In the genomic region with DNA sequence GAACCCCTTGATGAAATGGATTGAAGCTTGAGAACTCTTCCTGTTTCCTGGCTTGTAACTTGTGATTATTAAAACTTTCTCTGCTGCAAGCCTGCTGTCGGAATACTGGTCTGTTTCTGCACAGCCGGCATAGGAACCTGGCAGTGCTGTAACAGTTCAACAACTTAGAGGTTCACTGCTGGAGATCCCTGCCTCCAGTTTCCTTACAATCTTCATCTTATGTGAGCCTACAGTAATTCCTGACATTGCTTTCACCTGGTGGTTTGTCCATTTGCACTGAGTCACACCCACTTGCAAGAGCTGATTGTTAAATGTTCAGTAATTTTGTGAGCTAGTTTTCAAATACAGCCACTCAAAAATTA, we compare ENCODE assay signal across 8 cellular contexts. TPM values are rescaled to one million over a fixed set of nuclear protein-coding genes. Genes with fewer than 3 reads are reported as not detected.
DNase-seq lines count a peak whose midpoint lies in the region; ATAC-seq and TF ChIP-seq lines count a peak whose summit lies in the region.

No MANE protein-coding gene starts in this region.

- H3K4me1 ChIP-seq in iPS-20b (ENCODE audit: insufficient read depth, low read length) (peaks cover 3% of the 10 kb centered on the region; the same call in 1 of the 2 replicates), suprapubic skin (peaks cover 18% of the 10 kb centered on the region)

- H3K27ac Mint-ChIP-seq in activated CD4-positive, alpha-beta T cell treated with anti-CD3 and anti-CD28 coated beads for 36 hours: peak overlapping the region; percentile 91
- H3K27ac Mint-ChIP-seq in WTC11: no peak overlapping the region

- H3K4me3 ChIP-seq in iPS-20b (ENCODE audit: low read length): peak overlapping the region; percentile 95
- peak overlapping the region; percentile 86 for H3K4me3 ChIP-seq in suprapubic skin

- TF ChIP-seq EP300 in suprapubic skin (IDR thresholded peaks at IDR 0.05): no peak

- H3K4me3 Mint-ChIP-seq in activated CD4-positive, alpha-beta T cell treated with anti-CD3 and anti-CD28 coated beads for 36 hours: peak overlapping the region; percentile 85
- H3K4me3 Mint-ChIP-seq in WTC11: peak overlapping the region; percentile 88

- no peaks in the 10 kb centered on the region for H3K27me3 Mint-ChIP-seq in activated CD4-positive, alpha-beta T cell treated with anti-CD3 and anti-CD28 coated beads for 36 hours
- no peaks in the 10 kb centered on the region for H3K27me3 Mint-ChIP-seq in WTC11 (ENCODE audit: low read depth)

- peaks cover 37% of the 10 kb centered on the region for H3K4me1 Mint-ChIP-seq in activated CD4-positive, alpha-beta T cell treated with anti-CD3 and anti-CD28 coated beads for 36 hours
- peaks cover 25% of the 10 kb centered on the region for H3K4me1 Mint-ChIP-seq in WTC11

- POLR2A ChIA-PET in activated CD4-positive, alpha-beta T cell treated with anti-CD3 and anti-CD28 coated beads for 36 hours (lab: Charles Lee): interaction anchor here (1.0 kb wide), 2 partner anchors 11 to 17 kb away, joined by 3 to 5 read pairs; no protein-coding TSS in a partner anchor
- POLR2A ChIA-PET in WTC11 (lab: Charles Lee): no interaction called here

- intact Hi-C loops in activated CD4-positive, alpha-beta T cell treated with anti-CD3 and anti-CD28 coated beads for 36 hours (cut with DNase I, micrococcal nuclease): loop anchor here (2.0 to 5.0 kb wide), 5 partner anchors 17 to 751 kb away; partner anchors contain the start of genes ANAPC4 (in 1 of the 2) and SMIM20 (in 1 of the 2)

- CTCF ChIA-PET in activated CD4-positive, alpha-beta T cell treated with anti-CD3 and anti-CD28 coated beads for 36 hours (lab: Charles Lee): interaction anchor here (0.7 to 4.2 kb wide), 10 partner anchors 17 to 606 kb away, joined by 3 to 24 read pairs (median 4); no protein-coding TSS in a partner anchor
- CTCF ChIA-PET in WTC11 (lab: Charles Lee): interaction anchor here (0.7 to 2.9 kb wide), 5 partner anchors 17 to 215 kb away, joined by 3 to 22 read pairs (median 4); partner anchors contain the start of gene ZCCHC4

- H3K27me3 ChIP-seq in iPS-20b (ENCODE audit: insufficient read depth, low read length): no peaks in the 10 kb centered on the region
- no peaks in the 10 kb centered on the region for H3K27me3 ChIP-seq in suprapubic skin

- ATAC-seq in activated CD4-positive, alpha-beta T cell treated with anti-CD3 and anti-CD28 coated beads for 36 hours: no peak
- no peak for ATAC-seq in WTC11

- H3K9ac ChIP-seq in iPS-20b (ENCODE audit: low read depth, low read length): peak overlapping the region; percentile 94

- DNase-seq in activated CD4-positive, alpha-beta T cell treated with anti-CD3 and anti-CD28 coated beads for 36 hours: no peak
- DNase-seq in activated CD4-positive, alpha-beta T cell treated with anti-CD3 and anti-CD28 coated beads for 1 hour: no peak
- no peak for DNase-seq in WTC11 (ENCODE audit: low spot score)
- DNase-seq in suprapubic skin (ENCODE audit: low spot score in 2 of 2): no peak
- no peak for DNase-seq in UCSD-AML1 (lab: John Stamatoyannopoulos, UW; ENCODE audit: unreplicated experiment)
- no peak for DNase-seq in CD1c-positive myeloid dendritic cell (ENCODE audit: extremely low spot score)
- no peak for DNase-seq in superior temporal gyrus (ENCODE audit: extremely low spot score)

- TF ChIP-seq POLR2A in suprapubic skin (IDR thresholded peaks at IDR 0.05): no peak

- H3K9me3 ChIP-seq in iPS-20b (ENCODE audit: insufficient read depth, low read depth, low read length) (no peaks in the 10 kb centered on the region), suprapubic skin (no peaks in the 10 kb centered on the region)

- peaks cover 31% of the 10 kb centered on the region for H3K36me3 Mint-ChIP-seq in activated CD4-positive, alpha-beta T cell treated with anti-CD3 and anti-CD28 coated beads for 36 hours (ENCODE audit: low read depth)
- peaks cover 4% of the 10 kb centered on the region; the same call in 1 of the 2 replicates for H3K36me3 Mint-ChIP-seq in WTC11

- no peaks in the 10 kb centered on the region for H3K36me3 ChIP-seq in iPS-20b (ENCODE audit: insufficient read depth, low read depth, low read length)
- H3K36me3 ChIP-seq in suprapubic skin: no peaks in the 10 kb centered on the region

- H3K27ac ChIP-seq in iPS-20b (ENCODE audit: low read length) (no peak overlapping the region), suprapubic skin (peak overlapping the region; percentile 96)

- no peaks in the 10 kb centered on the region for H3K9me3 Mint-ChIP-seq in activated CD4-positive, alpha-beta T cell treated with anti-CD3 and anti-CD28 coated beads for 36 hours (ENCODE audit: low read depth)
- H3K9me3 Mint-ChIP-seq in WTC11: no peaks in the 10 kb centered on the region; the same call in 1 of the 2 replicates

- 35% methylated on average over 2 of the region's 2 CpGs for WGBS in suprapubic skin

- TF ChIP-seq CTCF in WTC11 (IDR thresholded peaks at IDR 0.05): no peak
- TF ChIP-seq CTCF in suprapubic skin (IDR thresholded peaks at IDR 0.05): no peak

TF ChIP-seq in WTC11, 78 proteins besides CTCF, POLR2A, EP300 and RAD21 (continues in another document):
- TF ChIP-seq ZBTB43 (CRISPR knock-in tag; IDR thresholded peaks at IDR 0.05): no peak
- no peak for TF ChIP-seq STAT6 (CRISPR knock-in tag; conservative IDR thresholded peaks at IDR 0.05; ENCODE audit: low read depth)
- TF ChIP-seq RORB (CRISPR knock-in tag; IDR thresholded peaks at IDR 0.05): no peak
- TF ChIP-seq CREM (CRISPR knock-in tag; IDR thresholded peaks at IDR 0.05): no peak
- no peak for TF ChIP-seq ATF2 (CRISPR knock-in tag; IDR thresholded peaks at IDR 0.05; ENCODE audit: borderline replicate concordance, low read depth)
- TF ChIP-seq ATF1 (CRISPR knock-in tag; IDR thresholded peaks at IDR 0.05): no peak
- no peak for TF ChIP-seq ELF4 (CRISPR knock-in tag; IDR thresholded peaks at IDR 0.05; ENCODE audit: low read depth)
- TF ChIP-seq ZNF425 (CRISPR knock-in tag; conservative IDR thresholded peaks at IDR 0.05): no peak

RNA-seq across cellular contexts. Expression of gene SEPSECS, which starts 1.3 kb away (rescaled TPM):
- total RNA-seq in activated CD4-positive, alpha-beta T cell treated with anti-CD3 and anti-CD28 coated beads for 36 hours: 10 to 100 TPM; 10.4 to 15.4 TPM
- total RNA-seq in WTC11 (2021) (4.6 to 7.0 TPM (median 6.2 TPM) in 3 replicates), suprapubic skin (10 to 100 TPM in 2 of 4 donors, 1 to 10 TPM in 2; 4.2 to 21.8 (median 9.6) TPM)
